ENCODE assay signal across 10 cellular contexts in the genomic region with DNA sequence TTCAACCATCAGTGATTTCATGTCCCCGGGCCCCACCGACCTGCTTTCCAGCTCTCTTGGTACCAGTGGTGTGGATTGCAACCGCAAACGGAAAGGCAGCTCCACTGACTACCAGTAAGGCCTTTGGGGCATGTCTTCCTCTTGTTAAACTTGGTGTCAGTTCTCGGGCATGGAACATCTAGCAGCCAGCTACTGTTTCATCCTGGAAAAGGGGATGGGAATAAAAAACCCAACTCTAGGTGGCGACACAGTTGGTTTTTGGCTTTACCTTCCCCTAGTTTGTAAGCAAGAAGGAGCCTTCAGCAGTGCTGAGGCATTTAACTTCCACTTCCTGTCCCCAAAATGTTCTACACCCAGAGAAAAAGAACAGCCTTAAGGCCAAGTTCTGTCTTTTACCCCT.
DNase-seq lines count a peak whose midpoint lies in the region; ATAC-seq, FAIRE-seq and TF ChIP-seq lines count a peak whose summit lies in the region.
"Had no signal": no experiment of that assay in that cellular context is flagged by ENCODE, and none has a peak within 500 bp of the region (broad histone marks: within the 10 kb centered on the region; RNA-seq: fewer than 3 reads in every experiment).

No MANE protein-coding gene starts in this region.

- H2AFZ ChIP-seq in OCI-LY1 (ENCODE audit: low read length) = no peak overlapping the region

- peaks cover 0 to 15% (median 6%) of the 10 kb centered on the region in 7 donors for H3K4me1 Mint-ChIP-seq in naive thymus-derived CD4-positive, alpha-beta T cell

- H3F3A ChIP-seq in OCI-LY1 (ENCODE audit: insufficient read depth, low read length) = no peaks in the 10 kb centered on the region

- no peaks in the 10 kb centered on the region for H3K9me2 ChIP-seq in OCI-LY1 (ENCODE audit: low read depth, low read length)

- no peaks in the 10 kb centered on the region for H3K4me1 ChIP-seq in A549
- H3K4me1 ChIP-seq in OCI-LY1 (ENCODE audit: insufficient read depth, low read length, severe bottlenecking) = no peaks in the 10 kb centered on the region
- no peaks in the 10 kb centered on the region for H3K4me1 ChIP-seq in naive thymus-derived CD4-positive, alpha-beta T cell (ENCODE audit: control insufficient read depth in 2 of 2, insufficient read depth in 2 of 2, low read length in 2 of 2)

- H3K9me3 Mint-ChIP-seq in naive thymus-derived CD4-positive, alpha-beta T cell = no peaks in the 10 kb centered on the region
- H3K9me3 Mint-ChIP-seq: central memory CD8-positive, alpha-beta T cell; memory B cell had no signal

- H3K9ac ChIP-seq in OCI-LY1 (ENCODE audit: low read length) = no peak overlapping the region

- H3K4me3 ChIP-seq in A549 (no peak overlapping the region), GM12865 (ENCODE audit: low read depth, low read length) (no peak overlapping the region), OCI-LY1 (ENCODE audit: low read depth, low read length, poor library complexity, severe bottlenecking) (no peak overlapping the region), fibroblast of pulmonary artery (replicated peaks; ENCODE audit: low read depth, low read length) (no peak overlapping the region)
- H3K4me3 ChIP-seq in naive thymus-derived CD4-positive, alpha-beta T cell (ENCODE audit: low read length) = no peak overlapping the region

- 67% methylated on average over 6 of the region's 6 CpGs for WGBS in A549 (ENCODE audit: missing lambda C conversion rate)

- intact Hi-C loops in naive thymus-derived CD4-positive, alpha-beta T cell (cut with micrococcal nuclease) = no loop called here

- no peaks in the 10 kb centered on the region for H3K79me2 ChIP-seq in OCI-LY1 (ENCODE audit: insufficient read depth, low read length)

- no peaks in the 10 kb centered on the region for H3K27me3 Mint-ChIP-seq in naive thymus-derived CD4-positive, alpha-beta T cell
- H3K27me3 Mint-ChIP-seq: central memory CD8-positive, alpha-beta T cell; memory B cell had no signal

- peak in 1 of 2 experiments; percentile 70; a peak in 4 of 6 replicates for ATAC-seq in A549
- ATAC-seq in naive thymus-derived CD4-positive, alpha-beta T cell = no peak

- no peaks in the 10 kb centered on the region for H4K20me1 ChIP-seq in OCI-LY1 (ENCODE audit: insufficient read depth, low read length)

- no peak for TF ChIP-seq POLR2A in A549 (IDR thresholded peaks at IDR 0.05; ENCODE audit: low read length)

- no peaks in the 10 kb centered on the region for H3K27me3 ChIP-seq in OCI-LY1 (ENCODE audit: insufficient read depth, low read length)
- H3K27me3 ChIP-seq in naive thymus-derived CD4-positive, alpha-beta T cell (ENCODE audit: control insufficient read depth in 2 of 2, insufficient read depth in 2 of 2, low read length in 2 of 2) = no peaks in the 10 kb centered on the region

- peak overlapping the region in 1 of 9 donors; percentile 17 for H3K27ac Mint-ChIP-seq in naive thymus-derived CD4-positive, alpha-beta T cell
- H3K27ac Mint-ChIP-seq: memory B cell had no signal

- POLR2A ChIA-PET in A549 (lab: Yijun Ruan, JAX) = no interaction called here
- POLR2A ChIA-PET in naive thymus-derived CD4-positive, alpha-beta T cell (lab: Charles Lee) = no interaction called here

- TF ChIP-seq RAD21 in A549 (conservative IDR thresholded peaks at IDR 0.05 in 1 of 2, IDR thresholded peaks at IDR 0.05 in 1 of 2) = peak in 1 of 2 experiments; percentile 37; a peak in 1 of 5 replicates

- no peak for FAIRE-seq in A549 (lab: Jason Lieb, UNC)

- H3K36me3 Mint-ChIP-seq in naive thymus-derived CD4-positive, alpha-beta T cell = peaks cover 8 to 47% (median 19%) of the 10 kb centered on the region in 5 donors

- no peak overlapping the region for H3K4me2 ChIP-seq in A549
- H3K4me2 ChIP-seq in OCI-LY1 (ENCODE audit: low read length) = no peak overlapping the region

- CTCF ChIA-PET in A549 (lab: Yijun Ruan, JAX) = interaction anchor here (0.8 to 6.3 kb wide), 11 partner anchors 9 to 391 kb away, joined by 3 to 56 read pairs (median 3); no protein-coding TSS in a partner anchor
- CTCF ChIA-PET in naive thymus-derived CD4-positive, alpha-beta T cell (lab: Charles Lee) = interaction anchor here (1.1 kb wide), 1 partner anchor 31 kb away, joined by 3 read pairs; no protein-coding TSS in a partner anchor

- no peak overlapping the region for H3K4me3 Mint-ChIP-seq in naive thymus-derived CD4-positive, alpha-beta T cell
- H3K4me3 Mint-ChIP-seq: central memory CD8-positive, alpha-beta T cell; memory B cell had no signal

- DNase-seq in A549 (ENCODE audit: low read depth in 1 of 2, low spot score in 1 of 2) (peak in 1 of 2 experiments; percentile 31), GM12865 (ENCODE audit: low read depth) (no peak), fibroblast of pulmonary artery (ENCODE audit: low read depth) (peak; percentile 56), DMS153 treated with DMSO at 0.1 percent for 48 hours (lab: John Stamatoyannopoulos, UW; ENCODE audit: unreplicated experiment) (no peak)
- DNase-seq in naive thymus-derived CD4-positive, alpha-beta T cell = no peak
- DNase-seq in effector CD8-positive, alpha-beta T cell (lab: John Stamatoyannopoulos, UW) = no peak
- DNase-seq in stimulated activated CD4-positive, alpha-beta T cell treated with anti-CD3 and anti-CD28 coated beads, Interleukin-15, amount 100 ng/mL, for 24 hours = no peak

- peaks cover 6% of the 10 kb centered on the region for H3K36me3 ChIP-seq in OCI-LY1 (ENCODE audit: insufficient read depth, low read length)
- peaks cover 11 to 81% (median 14%) of the 10 kb centered on the region in 3 experiments for H3K36me3 ChIP-seq in naive thymus-derived CD4-positive, alpha-beta T cell (ENCODE audit: control insufficient read depth in 2 of 3, insufficient read depth in 3 of 3, low read length in 3 of 3)

- H3K9me3 ChIP-seq in A549 (no peaks in the 10 kb centered on the region), OCI-LY1 (ENCODE audit: low read length) (no peaks in the 10 kb centered on the region)
- H3K9me3 ChIP-seq in naive thymus-derived CD4-positive, alpha-beta T cell (ENCODE audit: control insufficient read depth in 2 of 3, low read length in 3 of 3) = no peaks in the 10 kb centered on the region

- H3K27ac ChIP-seq in A549 (no peak overlapping the region), OCI-LY1 (ENCODE audit: low read depth, low read length, poor library complexity, severe bottlenecking) (no peak overlapping the region)
- H3K27ac ChIP-seq in naive thymus-derived CD4-positive, alpha-beta T cell (ENCODE audit: low read depth, low read length) = no peak overlapping the region

- TF ChIP-seq CTCF in A549 (IDR thresholded peaks at IDR 0.05) (peak; percentile 21; the same call in 2 of the 3 replicates), GM12865 (IDR thresholded peaks at IDR 0.05; ENCODE audit: insufficient read depth, low read depth, low read length, missing control alignments) (peak; percentile 9), OCI-LY1 (IDR thresholded peaks at IDR 0.05; ENCODE audit: low read length) (peak; percentile 63), fibroblast of pulmonary artery (IDR thresholded peaks at IDR 0.05; ENCODE audit: low read length, missing control alignments) (peak; percentile 52)

- TF ChIP-seq EP300 in A549 (IDR thresholded peaks at IDR 0.05) = no peak

TF ChIP-seq in A549, 52 proteins besides CTCF, POLR2A, EP300 and RAD21:
- TF ChIP-seq ZSCAN20 (CRISPR knock-in tag; IDR thresholded peaks at IDR 0.05) (no peak), MYC (IDR thresholded peaks at IDR 0.05; ENCODE audit: borderline replicate concordance, low read length) (no peak), FOSB (CRISPR knock-in tag; IDR thresholded peaks at IDR 0.05) (no peak), BHLHE40 (IDR thresholded peaks at IDR 0.05; ENCODE audit: low read depth, low read length) (no peak), EHMT2 (IDR thresholded peaks at IDR 0.05; ENCODE audit: low read depth) (no peak), RCOR1 (IDR thresholded peaks at IDR 0.05; ENCODE audit: low read depth, low read length) (no peak), HOXB5 (CRISPR knock-in tag; IDR thresholded peaks at IDR 0.05) (no peak)
- TF ChIP-seq, protein P1, sequence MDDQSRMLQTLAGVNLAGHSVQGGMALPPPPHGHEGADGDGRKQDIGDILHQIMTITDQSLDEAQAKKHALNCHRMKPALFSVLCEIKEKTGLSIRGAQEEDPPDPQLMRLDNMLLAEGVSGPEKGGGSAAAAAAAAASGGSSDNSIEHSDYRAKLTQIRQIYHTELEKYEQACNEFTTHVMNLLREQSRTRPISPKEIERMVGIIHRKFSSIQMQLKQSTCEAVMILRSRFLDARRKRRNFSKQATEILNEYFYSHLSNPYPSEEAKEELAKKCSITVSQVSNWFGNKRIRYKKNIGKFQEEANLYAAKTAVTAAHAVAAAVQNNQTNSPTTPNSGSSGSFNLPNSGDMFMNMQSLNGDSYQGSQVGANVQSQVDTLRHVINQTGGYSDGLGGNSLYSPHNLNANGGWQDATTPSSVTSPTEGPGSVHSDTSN (IDR thresholded peaks at IDR 0.05) = no peak
- TF ChIP-seq, protein P2, sequence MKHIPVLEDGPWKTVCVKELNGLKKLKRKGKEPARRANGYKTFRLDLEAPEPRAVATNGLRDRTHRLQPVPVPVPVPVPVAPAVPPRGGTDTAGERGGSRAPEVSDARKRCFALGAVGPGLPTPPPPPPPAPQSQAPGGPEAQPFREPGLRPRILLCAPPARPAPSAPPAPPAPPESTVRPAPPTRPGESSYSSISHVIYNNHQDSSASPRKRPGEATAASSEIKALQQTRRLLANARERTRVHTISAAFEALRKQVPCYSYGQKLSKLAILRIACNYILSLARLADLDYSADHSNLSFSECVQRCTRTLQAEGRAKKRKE (CRISPR knock-in tag; IDR thresholded peaks at IDR 0.05; ENCODE audit: low read depth) = no peak

Comparison
In these comparisons a context has a peak if more than half of its experiments do, and no peak if none do; other contexts are left out.
1. CTCF ChIP-seq: peak in every context shown above with its lines; median percentile 63 in OCI-LY1; 52 in fibroblast of pulmonary artery; 21 in A549; 9 in GM12865.